8 cellular contexts compared by ENCODE assay signal in genomic region chr11:125514336-125515101, GRCh38. TPM values are rescaled to one million over a fixed set of nuclear protein-coding genes. Genes with fewer than 3 reads are reported as not detected.
DNase-seq lines count a peak whose midpoint lies in the region; ATAC-seq and TF ChIP-seq lines count a peak whose summit lies in the region.

No MANE protein-coding gene starts in this region.

- DNase-seq in A172 (ENCODE audit: low spot score), result peak; percentile 61
- peak; percentile 64 for DNase-seq in astrocyte of the spinal cord (ENCODE audit: low read depth, low spot score)
- peak; percentile 68 for DNase-seq in stimulated activated CD4-positive, alpha-beta T cell treated with anti-CD3 and anti-CD28 coated beads, Interleukin-1b, Interleukin-23, amount 100 ng/mL, for 48 hours
- DNase-seq in dedifferentiated amniotic fluid mesenchymal stem cell (ENCODE audit: extremely low spot score), result no peak
- DNase-seq in NCI-H524 (lab: John Stamatoyannopoulos, UW), result no peak

- H3K4me1 Mint-ChIP-seq in T-helper 1 cell treated with Interleukin-12 subunit alpha and Interleukin-12 subunit beta and Interleukin-4 antibody, amounts not matched to agents 30 μg/mL and 1 μg/mL, for 36 hours (ENCODE audit: low read depth), result peaks cover 42% of the 10 kb centered on the region

- in situ Hi-C loops in astrocyte of the spinal cord (cut with HindIII; ENCODE audit: low sequenced_read_pairs), result no loop called here

- H3K27ac Mint-ChIP-seq in T-helper 1 cell treated with Interleukin-12 subunit alpha and Interleukin-12 subunit beta and Interleukin-4 antibody, amounts not matched to agents 30 μg/mL and 1 μg/mL, for 36 hours, result peak overlapping the region; percentile 90

- no peaks in the 10 kb centered on the region for H3K27me3 Mint-ChIP-seq in T-helper 1 cell treated with Interleukin-12 subunit alpha and Interleukin-12 subunit beta and Interleukin-4 antibody, amounts not matched to agents 30 μg/mL and 1 μg/mL, for 36 hours (ENCODE audit: low read depth)

- H3K36me3 Mint-ChIP-seq in T-helper 1 cell treated with Interleukin-12 subunit alpha and Interleukin-12 subunit beta and Interleukin-4 antibody, amounts not matched to agents 30 μg/mL and 1 μg/mL, for 36 hours (ENCODE audit: low read depth), result peaks cover 1% of the 10 kb centered on the region

- no peak overlapping the region for H3K4me3 ChIP-seq in astrocyte of the spinal cord (ENCODE audit: low read depth, low read length)

- H3K4me3 Mint-ChIP-seq in T-helper 1 cell treated with Interleukin-12 subunit alpha and Interleukin-12 subunit beta and Interleukin-4 antibody, amounts not matched to agents 30 μg/mL and 1 μg/mL, for 36 hours, result peak overlapping the region; percentile 16

- no peak for TF ChIP-seq CTCF in astrocyte of the spinal cord (IDR thresholded peaks at IDR 0.05; ENCODE audit: low read depth, low read length)

- ATAC-seq in GM19351 (IDR thresholded peaks at IDR 0.05; ENCODE audit: unreplicated experiment) (peak; percentile 73), HG03442 (IDR thresholded peaks at IDR 0.05; ENCODE audit: unreplicated experiment) (peak; percentile 76)

- H3K9me3 Mint-ChIP-seq in T-helper 1 cell treated with Interleukin-12 subunit alpha and Interleukin-12 subunit beta and Interleukin-4 antibody, amounts not matched to agents 30 μg/mL and 1 μg/mL, for 36 hours, result no peaks in the 10 kb centered on the region

RNA-seq across cellular contexts. Expression of gene FEZ1, which starts 18.5 kb away (rescaled TPM):
- 2.1 and 4.6 TPM in 2 replicates for total RNA-seq in A172 (2014; rRNA removed; shearing (Covaris generic))

RNA-seq across cellular contexts. Expression of gene EI24, which starts 54.8 kb away (rescaled TPM):
- total RNA-seq in A172 (2014; rRNA removed; shearing (Covaris generic)), result 76.4 and 81.6 TPM in 2 replicates

Comparison
In these comparisons a context has a peak if more than half of its experiments do, and no peak if none do; other contexts are left out.
1. DNase-seq: peak in A172 (single experiment), astrocyte of the spinal cord (single experiment) and stimulated activated CD4-positive, alpha-beta T cell treated with anti-CD3 and anti-CD28 coated beads, Interleukin-1b, Interleukin-23, amount 100 ng/mL, for 48 hours (single experiment); none in dedifferentiated amniotic fluid mesenchymal stem cell (single experiment) and NCI-H524 (0 of 2).